In the genomic region with DNA sequence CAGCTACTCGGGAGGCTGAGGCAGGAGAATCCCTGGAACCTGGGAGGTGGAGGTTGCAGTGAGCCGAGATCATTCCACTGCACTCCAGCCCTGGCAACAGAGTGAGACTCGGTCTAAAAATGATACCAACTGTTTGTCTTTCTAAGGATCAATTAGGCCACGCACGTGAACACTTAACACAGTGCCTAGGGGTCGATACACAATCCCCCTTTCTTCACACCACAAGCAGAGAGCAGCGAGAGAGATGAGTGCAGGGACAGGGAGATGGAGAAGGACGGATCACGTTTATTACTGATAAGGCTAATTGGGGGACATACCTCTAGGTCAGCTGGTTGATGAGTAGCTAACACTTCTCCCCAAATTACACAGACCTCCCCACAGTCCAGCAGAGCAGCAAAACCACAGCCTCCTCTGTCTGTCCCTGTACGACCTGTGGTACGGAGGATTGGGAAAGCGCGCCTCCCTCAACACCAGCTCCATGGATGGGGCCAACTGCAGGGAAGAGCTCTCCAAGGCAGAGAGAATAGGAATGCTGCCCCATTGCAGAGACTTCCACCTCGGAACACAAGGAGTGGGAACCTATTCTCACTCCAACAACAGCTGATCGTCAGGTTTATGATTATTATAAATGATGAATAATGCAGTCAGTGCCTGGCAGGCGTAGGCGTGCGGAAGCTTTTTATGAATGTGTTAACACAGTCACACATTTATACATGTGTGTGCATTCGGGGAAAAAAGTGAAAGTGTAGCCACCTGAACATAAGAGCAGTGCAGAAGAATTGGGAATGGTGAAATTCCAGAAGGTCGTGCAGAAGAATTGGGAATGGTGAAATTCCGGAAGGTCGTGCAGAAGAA, we compare ENCODE assay signal across 1 cellular context.
A peak's percentile ranks its signal among the peaks of the same experiment; 100 is the strongest.
TF ChIP-seq lines count a peak whose summit lies in the region.

No MANE protein-coding gene starts in this region.

TF ChIP-seq in K562, 482 proteins besides CTCF, POLR2A, EP300 and RAD21 (continued from another document):
- TF ChIP-seq, protein P1, sequence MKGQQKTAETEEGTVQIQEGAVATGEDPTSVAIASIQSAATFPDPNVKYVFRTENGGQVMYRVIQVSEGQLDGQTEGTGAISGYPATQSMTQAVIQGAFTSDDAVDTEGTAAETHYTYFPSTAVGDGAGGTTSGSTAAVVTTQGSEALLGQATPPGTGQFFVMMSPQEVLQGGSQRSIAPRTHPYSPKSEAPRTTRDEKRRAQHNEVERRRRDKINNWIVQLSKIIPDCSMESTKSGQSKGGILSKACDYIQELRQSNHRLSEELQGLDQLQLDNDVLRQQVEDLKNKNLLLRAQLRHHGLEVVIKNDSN (CRISPR knock-in tag; IDR thresholded peaks at IDR 0.05) = 0 out of 2 replicates have a peak, but pooled peaks have one; percentile 17
- no peak for TF ChIP-seq OTX1 (CRISPR knock-in tag; IDR thresholded peaks at IDR 0.05)
- TF ChIP-seq, protein P2, sequence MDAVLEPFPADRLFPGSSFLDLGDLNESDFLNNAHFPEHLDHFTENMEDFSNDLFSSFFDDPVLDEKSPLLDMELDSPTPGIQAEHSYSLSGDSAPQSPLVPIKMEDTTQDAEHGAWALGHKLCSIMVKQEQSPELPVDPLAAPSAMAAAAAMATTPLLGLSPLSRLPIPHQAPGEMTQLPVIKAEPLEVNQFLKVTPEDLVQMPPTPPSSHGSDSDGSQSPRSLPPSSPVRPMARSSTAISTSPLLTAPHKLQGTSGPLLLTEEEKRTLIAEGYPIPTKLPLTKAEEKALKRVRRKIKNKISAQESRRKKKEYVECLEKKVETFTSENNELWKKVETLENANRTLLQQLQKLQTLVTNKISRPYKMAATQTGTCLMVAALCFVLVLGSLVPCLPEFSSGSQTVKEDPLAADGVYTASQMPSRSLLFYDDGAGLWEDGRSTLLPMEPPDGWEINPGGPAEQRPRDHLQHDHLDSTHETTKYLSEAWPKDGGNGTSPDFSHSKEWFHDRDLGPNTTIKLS (IDR thresholded peaks at IDR 0.05; ENCODE audit: borderline replicate concordance, low read depth) = no peak
